In genomic region chr3:196063456-196063855, GRCh38 we compare ENCODE assay signal across 18 cellular contexts. TPM values are rescaled to one million over a fixed set of nuclear protein-coding genes. Genes with fewer than 3 reads are reported as not detected.
DNase-seq lines count a peak whose midpoint lies in the region; ATAC-seq and TF ChIP-seq lines count a peak whose summit lies in the region.
"Had no signal": no experiment of that assay in that cellular context is flagged by ENCODE, and none has a peak within 500 bp of the region (broad histone marks: within the 10 kb centered on the region; RNA-seq: fewer than 3 reads in every experiment).

No MANE protein-coding gene starts in this region.

- H3K36me3 ChIP-seq in Loucy (ENCODE audit: insufficient read depth, low read length) (peaks cover 99% of the 10 kb centered on the region), skeletal muscle satellite cell (ENCODE audit: insufficient read depth, low read length) (peaks cover 58% of the 10 kb centered on the region)

- no peak for TF ChIP-seq CTCF in Loucy (conservative IDR thresholded peaks at IDR 0.05; ENCODE audit: low read length)

- peaks cover 100% of the 10 kb centered on the region for H3K79me2 ChIP-seq in Loucy (ENCODE audit: insufficient read depth, low read length)
- H3K79me2 ChIP-seq: parathyroid adenoma had no signal

- H3K9me2 ChIP-seq in Loucy (replicated peaks; ENCODE audit: low read depth, low read length): no peaks in the 10 kb centered on the region
- H3K9me2 ChIP-seq: SK-N-SH had no signal

- H3K27ac Mint-ChIP-seq in T-helper 1 cell treated with Interleukin-12 subunit alpha and Interleukin-12 subunit beta and Interleukin-4 antibody, amounts not matched to agents 30 μg/mL and 1 μg/mL, for 36 hours: peak overlapping the region; percentile 34

- no peaks in the 10 kb centered on the region for H3K27me3 ChIP-seq in Loucy (ENCODE audit: insufficient read depth, low read length, poor library complexity, severe bottlenecking)
- H3K27me3 ChIP-seq in skeletal muscle satellite cell (ENCODE audit: control insufficient read depth, insufficient read depth, low read length): no peaks in the 10 kb centered on the region
- H3K27me3 ChIP-seq: ascending aorta; BLaER1 treated with 17β-estradiol and CSF1 and Interleukin-3, amounts not matched to agents 10 nM and 100 nM; gastrocnemius medialis; tibial artery had no signal

- DNase-seq in T-helper 1 cell: no peak
- peak; percentile 5 for DNase-seq in astrocyte of the hippocampus (ENCODE audit: low read depth, low spot score)
- no peak for DNase-seq in NCI-H1694 treated with DMSO at 0.1 percent for 48 hours (lab: John Stamatoyannopoulos, UW)
- DNase-seq: activated CD4-positive, alpha-beta T cell treated with anti-CD3 and anti-CD28 coated beads, Interleukin-2, amount 50 U/mL, for 1 hour; gastrocnemius medialis; NCI-H1417; SK-N-SH; tibial artery had no signal

- peaks cover 51% of the 10 kb centered on the region for H3F3A ChIP-seq in Loucy (ENCODE audit: low read depth)

- H3K9me3 ChIP-seq in Loucy (ENCODE audit: insufficient read depth, low read depth, low read length) (no peaks in the 10 kb centered on the region), skeletal muscle satellite cell (replicated peaks; ENCODE audit: low read length) (no peaks in the 10 kb centered on the region)
- H3K9me3 ChIP-seq: ascending aorta; BLaER1 treated with 17β-estradiol and CSF1 and Interleukin-3, amounts not matched to agents 10 nM and 100 nM; gastrocnemius medialis; SK-N-SH; tibial artery had no signal

- no peak overlapping the region for H3K4me3 Mint-ChIP-seq in T-helper 1 cell treated with Interleukin-12 subunit alpha and Interleukin-12 subunit beta and Interleukin-4 antibody, amounts not matched to agents 30 μg/mL and 1 μg/mL, for 36 hours

- H3K4me1 ChIP-seq in Loucy (ENCODE audit: insufficient read depth, low read length, poor library complexity, severe bottlenecking): peaks cover 43% of the 10 kb centered on the region
- H3K4me1 ChIP-seq in skeletal muscle satellite cell (ENCODE audit: control insufficient read depth, insufficient read depth, low read length): peaks cover 12% of the 10 kb centered on the region
- H3K4me1 ChIP-seq: ascending aorta; BLaER1 treated with 17β-estradiol and CSF1 and Interleukin-3, amounts not matched to agents 10 nM and 100 nM; gastrocnemius medialis; parathyroid adenoma; tibial artery had no signal

- H3K36me3 Mint-ChIP-seq in T-helper 1 cell treated with Interleukin-12 subunit alpha and Interleukin-12 subunit beta and Interleukin-4 antibody, amounts not matched to agents 30 μg/mL and 1 μg/mL, for 36 hours (ENCODE audit: low read depth): peaks cover 63% of the 10 kb centered on the region

- H3K9me3 Mint-ChIP-seq in T-helper 1 cell treated with Interleukin-12 subunit alpha and Interleukin-12 subunit beta and Interleukin-4 antibody, amounts not matched to agents 30 μg/mL and 1 μg/mL, for 36 hours: no peaks in the 10 kb centered on the region

- ATAC-seq in HG03521 (IDR thresholded peaks at IDR 0.05; ENCODE audit: unreplicated experiment) (no peak), HG02610 (IDR thresholded peaks at IDR 0.05; ENCODE audit: unreplicated experiment) (no peak)
- ATAC-seq: gastrocnemius medialis had no signal

- peaks cover 98% of the 10 kb centered on the region for H4K20me1 ChIP-seq in Loucy (ENCODE audit: insufficient read depth, low read length, poor library complexity, severe bottlenecking)

- peak overlapping the region; percentile 34 for H3K4me3 ChIP-seq in Loucy (ENCODE audit: low read length, poor library complexity, severe bottlenecking)
- no peak overlapping the region for H3K4me3 ChIP-seq in skeletal muscle satellite cell (ENCODE audit: low read length)
- H3K4me3 ChIP-seq: ascending aorta; BLaER1 treated with 17β-estradiol and CSF1 and Interleukin-3, amounts not matched to agents 10 nM and 100 nM; gastrocnemius medialis; skin epidermis; tibial artery had no signal

- H3K4me1 Mint-ChIP-seq in T-helper 1 cell treated with Interleukin-12 subunit alpha and Interleukin-12 subunit beta and Interleukin-4 antibody, amounts not matched to agents 30 μg/mL and 1 μg/mL, for 36 hours (ENCODE audit: low read depth): peaks cover 28% of the 10 kb centered on the region

- H3K9ac ChIP-seq in Loucy (ENCODE audit: low read depth, low read length, poor library complexity, severe bottlenecking) (no peak overlapping the region), skeletal muscle satellite cell (ENCODE audit: low read depth, low read length) (peak overlapping the region; percentile 15)
- H3K9ac ChIP-seq: KMS-11, parathyroid adenoma, SK-N-SH had no signal

- peak overlapping the region; percentile 56 for H3K4me2 ChIP-seq in Loucy (ENCODE audit: low read depth, low read length, poor library complexity, severe bottlenecking)
- H3K4me2 ChIP-seq in skeletal muscle satellite cell (ENCODE audit: low read length): no peak overlapping the region
- H3K4me2 ChIP-seq: BLaER1 treated with 17β-estradiol and CSF1 and Interleukin-3, amounts not matched to agents 10 nM and 100 nM; KMS-11; SK-N-SH had no signal

- H2AFZ ChIP-seq in Loucy (ENCODE audit: low read length): no peak overlapping the region
- H2AFZ ChIP-seq: parathyroid adenoma had no signal

- no peaks in the 10 kb centered on the region for H3K27me3 Mint-ChIP-seq in T-helper 1 cell treated with Interleukin-12 subunit alpha and Interleukin-12 subunit beta and Interleukin-4 antibody, amounts not matched to agents 30 μg/mL and 1 μg/mL, for 36 hours (ENCODE audit: low read depth)

RNA-seq across cellular contexts. Expression of gene TFRC, which starts 18.4 kb away (rescaled TPM):
- 205 and 259 TPM in 2 replicates for total RNA-seq in skeletal muscle satellite cell (2012; rRNA removed)
